Comparison of ENCODE assay signal across 21 cellular contexts in the genomic region with DNA sequence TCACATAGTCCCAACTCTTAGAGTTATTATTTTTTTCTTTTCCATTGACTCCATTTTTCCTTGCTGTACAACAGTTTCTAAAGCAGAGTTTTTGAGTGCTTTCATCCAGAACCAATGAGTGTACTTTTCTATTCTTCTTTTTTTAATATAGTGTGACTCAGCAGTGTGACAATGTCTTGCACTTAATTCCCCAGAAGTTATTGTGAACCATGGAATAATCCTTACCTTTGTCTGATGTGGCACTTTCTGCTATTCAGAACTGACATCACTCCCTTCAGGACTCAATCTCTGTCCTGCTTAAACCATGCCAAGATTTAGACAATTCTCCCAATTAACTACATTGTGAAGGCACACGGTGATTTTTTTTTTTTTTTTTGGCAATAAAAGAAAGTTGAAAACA. TPM values are rescaled to one million over a fixed set of nuclear protein-coding genes. Genes with fewer than 3 reads are reported as not detected.
DNase-seq lines count a peak whose midpoint lies in the region; ATAC-seq, FAIRE-seq and TF ChIP-seq lines count a peak whose summit lies in the region.
"Had no signal": no experiment of that assay in that cellular context is flagged by ENCODE, and none has a peak within 500 bp of the region (broad histone marks: within the 10 kb centered on the region; RNA-seq: fewer than 3 reads in every experiment).

No MANE protein-coding gene starts in this region.

- no peak for DNase-seq in GM23338 (ENCODE audit: low spot score)
- DNase-seq in NCI-H69 (lab: John Stamatoyannopoulos, UW), result peak; percentile 35
- peak; percentile 23 for DNase-seq in astrocyte of the hippocampus (ENCODE audit: low read depth, low spot score)
- DNase-seq in kidney tubule cell (ENCODE audit: low spot score), result peak; percentile 14
- DNase-seq in sigmoid colon, result no peak
- DNase-seq in frontal cortex (ENCODE audit: low spot score in 2 of 2), result no peak
- DNase-seq: C1 segment of cervical spinal cord; CD4-positive, alpha-beta memory T cell; COR-L47; DMS153; DMS79 treated with DMSO at 0.1 percent for 48 hours; GF-D8; GM23248; H9 had no signal

- intact Hi-C loops in sigmoid colon (cut with DNase I), result no loop called here

- peak overlapping the region; percentile 70; the same call in 1 of the 2 replicates for H2AFZ ChIP-seq in GM23338
- H2AFZ ChIP-seq: GM23248 had no signal

- WGBS in sigmoid colon, 2 donors, result 50 to 69% methylated on average over 1 of the region's 1 CpG

- H3K9me3 ChIP-seq in sigmoid colon, result no peaks in the 10 kb centered on the region

- H3K27ac ChIP-seq in GM23338 (ENCODE audit: low read depth) (no peak overlapping the region), sigmoid colon (no peak overlapping the region)
- H3K27ac ChIP-seq: GM23248 had no signal

- peaks cover 4% of the 10 kb centered on the region for H3K4me1 Mint-ChIP-seq in GM23338
- H3K4me1 Mint-ChIP-seq: CD4-positive, alpha-beta memory T cell had no signal

- peaks cover 3% of the 10 kb centered on the region; the same call in 1 of the 3 replicates for H3K36me3 Mint-ChIP-seq in GM23338 (ENCODE audit: low read depth)
- H3K36me3 Mint-ChIP-seq: CD4-positive, alpha-beta memory T cell had no signal

- H3K27me3 ChIP-seq in GM23338 (ENCODE audit: insufficient read depth) (no peaks in the 10 kb centered on the region), sigmoid colon (no peaks in the 10 kb centered on the region)

- TF ChIP-seq CTCF in GM23338 (conservative IDR thresholded peaks at IDR 0.05; ENCODE audit: low read depth in 2 of 2) (no peak), sigmoid colon (IDR thresholded peaks at IDR 0.05) (no peak)

- no peaks in the 10 kb centered on the region for H3F3A ChIP-seq in GM23338 (replicated peaks; ENCODE audit: low read depth)

- H3K79me2 ChIP-seq in GM23338 (replicated peaks; ENCODE audit: insufficient read depth), result no peaks in the 10 kb centered on the region

- no peaks in the 10 kb centered on the region for H3K36me3 ChIP-seq in GM23338 (ENCODE audit: insufficient read depth)
- no peaks in the 10 kb centered on the region for H3K36me3 ChIP-seq in sigmoid colon

- no peaks in the 10 kb centered on the region for H3K27me3 Mint-ChIP-seq in GM23338 (ENCODE audit: insufficient read depth, low read depth, poor library complexity)
- H3K27me3 Mint-ChIP-seq: CD4-positive, alpha-beta memory T cell had no signal

- TF ChIP-seq EP300 in sigmoid colon (IDR thresholded peaks at IDR 0.05), result no peak

- H3K27ac Mint-ChIP-seq in GM23338, result no peak overlapping the region; the same call in 1 of the 2 replicates
- H3K27ac Mint-ChIP-seq: CD4-positive, alpha-beta memory T cell; H9 had no signal

- H3K9me2 ChIP-seq in GM23338 (ENCODE audit: insufficient read depth), result peaks cover 13% of the 10 kb centered on the region

- no peak for TF ChIP-seq POLR2A in sigmoid colon (IDR thresholded peaks at IDR 0.05)

- H3K4me2 ChIP-seq in GM23338, result no peak overlapping the region

- H3K4me3 Mint-ChIP-seq in GM23338, result no peak overlapping the region
- H3K4me3 Mint-ChIP-seq: CD4-positive, alpha-beta memory T cell; H9 had no signal

- FAIRE-seq in frontal cortex (lab: Jason Lieb, UNC), result no peak
- FAIRE-seq: GM12891, GM18507 had no signal

- ATAC-seq in GM23338 (no peak), GM19395 (IDR thresholded peaks at IDR 0.05; ENCODE audit: unreplicated experiment) (no peak), HG03097 (IDR thresholded peaks at IDR 0.05; ENCODE audit: low FRiP score, unreplicated experiment) (no peak)
- ATAC-seq: HCT116 had no signal

- H3K4me1 ChIP-seq in GM23338 (ENCODE audit: insufficient read depth), result no peaks in the 10 kb centered on the region
- H3K4me1 ChIP-seq in sigmoid colon, result no peaks in the 10 kb centered on the region

- no peaks in the 10 kb centered on the region for H3K9me3 Mint-ChIP-seq in GM23338
- H3K9me3 Mint-ChIP-seq: H9 had no signal

- H4K20me1 ChIP-seq in GM23338 (replicated peaks; ENCODE audit: insufficient read depth), result no peaks in the 10 kb centered on the region

- H3K4me3 ChIP-seq in GM23338 (no peak overlapping the region), sigmoid colon (no peak overlapping the region)
- H3K4me3 ChIP-seq: GM23248 had no signal

TF ChIP-seq in GM23338, 12 proteins besides CTCF, POLR2A, EP300 and RAD21 (continues in another document):
- no peak for TF ChIP-seq NANOG (IDR thresholded peaks at IDR 0.05; ENCODE audit: borderline replicate concordance)
- no peak for TF ChIP-seq ZNF114 (CRISPR knock-in tag; IDR thresholded peaks at IDR 0.05)
- no peak for TF ChIP-seq JUNB (IDR thresholded peaks at IDR 0.05; ENCODE audit: unreplicated experiment)
- TF ChIP-seq CREB1 (CRISPR knock-in tag; IDR thresholded peaks at IDR 0.05; ENCODE audit: low read depth), result no peak
- TF ChIP-seq, protein P1, sequence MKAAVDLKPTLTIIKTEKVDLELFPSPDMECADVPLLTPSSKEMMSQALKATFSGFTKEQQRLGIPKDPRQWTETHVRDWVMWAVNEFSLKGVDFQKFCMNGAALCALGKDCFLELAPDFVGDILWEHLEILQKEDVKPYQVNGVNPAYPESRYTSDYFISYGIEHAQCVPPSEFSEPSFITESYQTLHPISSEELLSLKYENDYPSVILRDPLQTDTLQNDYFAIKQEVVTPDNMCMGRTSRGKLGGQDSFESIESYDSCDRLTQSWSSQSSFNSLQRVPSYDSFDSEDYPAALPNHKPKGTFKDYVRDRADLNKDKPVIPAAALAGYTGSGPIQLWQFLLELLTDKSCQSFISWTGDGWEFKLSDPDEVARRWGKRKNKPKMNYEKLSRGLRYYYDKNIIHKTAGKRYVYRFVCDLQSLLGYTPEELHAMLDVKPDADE (IDR thresholded peaks at IDR 0.05), result no peak
- TF ChIP-seq EZH2phosphoT487 (IDR thresholded peaks at IDR 0.05; ENCODE audit: unreplicated experiment), result no peak
- TF ChIP-seq, protein P2, sequence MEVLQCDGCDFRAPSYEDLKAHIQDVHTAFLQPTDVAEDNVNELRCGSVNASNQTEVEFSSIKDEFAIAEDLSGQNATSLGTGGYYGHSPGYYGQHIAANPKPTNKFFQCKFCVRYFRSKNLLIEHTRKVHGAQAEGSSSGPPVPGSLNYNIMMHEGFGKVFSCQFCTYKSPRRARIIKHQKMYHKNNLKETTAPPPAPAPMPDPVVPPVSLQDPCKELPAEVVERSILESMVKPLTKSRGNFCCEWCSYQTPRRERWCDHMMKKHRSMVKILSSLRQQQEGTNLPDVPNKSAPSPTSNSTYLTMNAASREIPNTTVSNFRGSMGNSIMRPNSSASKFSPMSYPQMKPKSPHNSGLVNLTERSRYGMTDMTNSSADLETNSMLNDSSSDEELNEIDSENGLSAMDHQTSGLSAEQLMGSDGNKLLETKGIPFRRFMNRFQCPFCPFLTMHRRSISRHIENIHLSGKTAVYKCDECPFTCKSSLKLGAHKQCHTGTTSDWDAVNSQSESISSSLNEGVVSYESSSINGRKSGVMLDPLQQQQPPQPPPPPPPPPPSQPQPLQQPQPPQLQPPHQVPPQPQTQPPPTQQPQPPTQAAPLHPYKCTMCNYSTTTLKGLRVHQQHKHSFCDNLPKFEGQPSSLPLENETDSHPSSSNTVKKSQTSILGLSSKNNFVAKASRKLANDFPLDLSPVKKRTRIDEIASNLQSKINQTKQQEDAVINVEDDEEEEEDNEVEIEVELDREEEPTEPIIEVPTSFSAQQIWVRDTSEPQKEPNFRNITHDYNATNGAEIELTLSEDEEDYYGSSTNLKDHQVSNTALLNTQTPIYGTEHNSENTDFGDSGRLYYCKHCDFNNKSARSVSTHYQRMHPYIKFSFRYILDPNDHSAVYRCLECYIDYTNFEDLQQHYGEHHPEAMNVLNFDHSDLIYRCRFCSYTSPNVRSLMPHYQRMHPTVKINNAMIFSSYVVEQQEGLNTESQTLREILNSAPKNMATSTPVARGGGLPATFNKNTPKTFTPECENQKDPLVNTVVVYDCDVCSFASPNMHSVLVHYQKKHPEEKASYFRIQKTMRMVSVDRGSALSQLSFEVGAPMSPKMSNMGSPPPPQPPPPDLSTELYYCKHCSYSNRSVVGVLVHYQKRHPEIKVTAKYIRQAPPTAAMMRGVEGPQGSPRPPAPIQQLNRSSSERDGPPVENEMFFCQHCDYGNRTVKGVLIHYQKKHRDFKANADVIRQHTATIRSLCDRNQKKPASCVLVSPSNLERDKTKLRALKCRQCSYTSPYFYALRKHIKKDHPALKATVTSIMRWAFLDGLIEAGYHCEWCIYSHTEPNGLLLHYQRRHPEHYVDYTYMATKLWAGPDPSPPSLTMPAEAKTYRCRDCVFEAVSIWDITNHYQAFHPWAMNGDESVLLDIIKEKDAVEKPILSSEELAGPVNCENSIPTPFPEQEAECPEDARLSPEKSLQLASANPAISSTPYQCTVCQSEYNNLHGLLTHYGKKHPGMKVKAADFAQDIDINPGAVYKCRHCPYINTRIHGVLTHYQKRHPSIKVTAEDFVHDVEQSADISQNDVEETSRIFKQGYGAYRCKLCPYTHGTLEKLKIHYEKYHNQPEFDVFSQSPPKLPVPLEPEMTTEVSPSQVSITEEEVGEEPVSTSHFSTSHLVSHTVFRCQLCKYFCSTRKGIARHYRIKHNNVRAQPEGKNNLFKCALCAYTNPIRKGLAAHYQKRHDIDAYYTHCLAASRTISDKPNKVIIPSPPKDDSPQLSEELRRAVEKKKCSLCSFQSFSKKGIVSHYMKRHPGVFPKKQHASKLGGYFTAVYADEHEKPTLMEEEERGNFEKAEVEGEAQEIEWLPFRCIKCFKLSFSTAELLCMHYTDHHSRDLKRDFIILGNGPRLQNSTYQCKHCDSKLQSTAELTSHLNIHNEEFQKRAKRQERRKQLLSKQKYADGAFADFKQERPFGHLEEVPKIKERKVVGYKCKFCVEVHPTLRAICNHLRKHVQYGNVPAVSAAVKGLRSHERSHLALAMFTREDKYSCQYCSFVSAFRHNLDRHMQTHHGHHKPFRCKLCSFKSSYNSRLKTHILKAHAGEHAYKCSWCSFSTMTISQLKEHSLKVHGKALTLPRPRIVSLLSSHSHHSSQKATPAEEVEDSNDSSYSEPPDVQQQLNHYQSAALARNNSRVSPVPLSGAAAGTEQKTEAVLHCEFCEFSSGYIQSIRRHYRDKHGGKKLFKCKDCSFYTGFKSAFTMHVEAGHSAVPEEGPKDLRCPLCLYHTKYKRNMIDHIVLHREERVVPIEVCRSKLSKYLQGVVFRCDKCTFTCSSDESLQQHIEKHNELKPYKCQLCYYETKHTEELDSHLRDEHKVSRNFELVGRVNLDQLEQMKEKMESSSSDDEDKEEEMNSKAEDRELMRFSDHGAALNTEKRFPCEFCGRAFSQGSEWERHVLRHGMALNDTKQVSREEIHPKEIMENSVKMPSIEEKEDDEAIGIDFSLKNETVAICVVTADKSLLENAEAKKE (CRISPR knock-in tag; IDR thresholded peaks at IDR 0.05), result no peak
- no peak for TF ChIP-seq EZH2 (IDR thresholded peaks at IDR 0.05; ENCODE audit: low read depth, unreplicated experiment)
- TF ChIP-seq STAT1 (IDR thresholded peaks at IDR 0.05; ENCODE audit: unreplicated experiment), result no peak
- no peak for TF ChIP-seq POLR2AphosphoS5 (IDR thresholded peaks at IDR 0.05; ENCODE audit: low read depth)
- no peak for TF ChIP-seq ZNF331 (CRISPR knock-in tag; IDR thresholded peaks at IDR 0.05; ENCODE audit: low read depth)

RNA-seq across cellular contexts. Expression of a gene that starts 41.5 kb away (rescaled TPM):
- total RNA-seq in GM23338 (2014; rRNA removed; shearing (Covaris generic)), result 1.6 and 3.0 TPM in 2 replicates
- polyA plus RNA-seq in GM23338 (2016; fragmentation: Nextera tagmentation; extraction: Ambion mirVana), result 0.49 and 0.73 TPM in 2 replicates
- total RNA-seq in sigmoid colon, result 1 to 10 TPM; 1.5 to 8.9 (median 3.7) TPM
- polyA plus RNA-seq in sigmoid colon, result under 1 TPM in 1 of 3 donors, not detected in 2; 0.25 TPM
- 130 TPM for total RNA-seq in frontal cortex
- total RNA-seq: CD4-positive, alpha-beta memory T cell; Daoy; G401 had no signal
- polyA plus RNA-seq: CD4-positive, alpha-beta memory T cell had no signal

Comparison
In these comparisons a context has a peak if more than half of its experiments do, and no peak if none do; other contexts are left out.
1. DNase-seq: peak in NCI-H69 (single experiment), astrocyte of the hippocampus (single experiment) and kidney tubule cell (single experiment); none in GM23338 (single experiment), sigmoid colon (single experiment) and frontal cortex (0 of 2).
2. RNA of a gene that starts 41.5 kb away (total RNA-seq): 130 TPM in frontal cortex (single experiment); 1.5 to 8.9 TPM in sigmoid colon and 1.6 to 3.0 TPM in GM23338; every median in the first group is over 10 times any median in the second.